Comparison of ENCODE assay signal across 32 cellular contexts in genomic region chr2:36613801-36614200, GRCh38.
"Had no signal": no experiment of that assay in that cellular context is flagged by ENCODE, and none has a peak within 500 bp of the region (broad histone marks: within the 10 kb centered on the region; RNA-seq: fewer than 3 reads in every experiment).

No MANE protein-coding gene starts in this region.

- H3K4me3 Mint-ChIP-seq: activated CD4-positive, alpha-beta memory T cell treated with anti-CD3 and anti-CD28 coated beads, Interleukin-2, amount 10 ng/mL, durations not matched to agents 7 days and 5 days; activated CD8-positive, alpha-beta memory T cell treated with anti-CD3 and anti-CD28 coated beads, Interleukin-2, amount 10 ng/mL, durations not matched to agents 7 days and 5 days; activated naive CD4-positive, alpha-beta T cell treated with anti-CD3 and anti-CD28 coated beads, Interleukin-2, amount 10 ng/mL, durations not matched to agents 7 days and 5 days; activated naive CD8-positive, alpha-beta T cell; activated naive CD8-positive, alpha-beta T cell treated with anti-CD3 and anti-CD28 coated beads, Interleukin-2, amount 50 U/mL, for 24 hours had no signal

- H3K36me3 Mint-ChIP-seq: activated CD8-positive, alpha-beta memory T cell treated with anti-CD3 and anti-CD28 coated beads, Interleukin-2, amount 10 ng/mL, durations not matched to agents 7 days and 5 days; activated naive CD4-positive, alpha-beta T cell treated with anti-CD3 and anti-CD28 coated beads, Interleukin-2, amount 10 ng/mL, durations not matched to agents 7 days and 5 days; activated naive CD8-positive, alpha-beta T cell had no signal

- H3K36me3 ChIP-seq: brain microvascular endothelial cell, MG63, SJCRH30, WERI-Rb-1 had no signal

- H3K4me1 ChIP-seq: SJCRH30 had no signal

- H3K27ac ChIP-seq: brain microvascular endothelial cell, SJCRH30, SK-N-MC, WERI-Rb-1 had no signal

- ATAC-seq: activated CD8-positive, alpha-beta memory T cell treated with anti-CD3 and anti-CD28 coated beads, Interleukin-2, amount 10 ng/mL, durations not matched to agents 7 days and 5 days; activated naive CD8-positive, alpha-beta T cell treated with anti-CD3 and anti-CD28 coated beads, Interleukin-2, amount 50 U/mL, for 24 hours; Panc1 had no signal

- H3K4me1 Mint-ChIP-seq: activated CD4-positive, alpha-beta memory T cell treated with anti-CD3 and anti-CD28 coated beads, Interleukin-2, amount 10 ng/mL, durations not matched to agents 7 days and 5 days; activated naive CD4-positive, alpha-beta T cell treated with anti-CD3 and anti-CD28 coated beads, Interleukin-2, amount 10 ng/mL, durations not matched to agents 7 days and 5 days; activated naive CD8-positive, alpha-beta T cell treated with anti-CD3 and anti-CD28 coated beads, Interleukin-2, amount 50 U/mL, for 24 hours had no signal

- H3K27me3 Mint-ChIP-seq: activated naive CD8-positive, alpha-beta T cell; activated naive CD8-positive, alpha-beta T cell treated with anti-CD3 and anti-CD28 coated beads, Interleukin-2, amount 50 U/mL, for 24 hours had no signal

- H3K27me3 ChIP-seq: brain microvascular endothelial cell, MG63, SJCRH30 had no signal

- H3K27ac Mint-ChIP-seq: activated CD4-positive, alpha-beta memory T cell treated with anti-CD3 and anti-CD28 coated beads, Interleukin-2, amount 10 ng/mL, durations not matched to agents 7 days and 5 days; activated CD8-positive, alpha-beta memory T cell treated with anti-CD3 and anti-CD28 coated beads, Interleukin-2, amount 10 ng/mL, durations not matched to agents 7 days and 5 days; activated naive CD4-positive, alpha-beta T cell treated with anti-CD3 and anti-CD28 coated beads, Interleukin-2, amount 10 ng/mL, durations not matched to agents 7 days and 5 days; activated naive CD8-positive, alpha-beta T cell; activated naive CD8-positive, alpha-beta T cell treated with anti-CD3 and anti-CD28 coated beads, Interleukin-2, amount 50 U/mL, for 24 hours had no signal

- H3K4me3 ChIP-seq: MG63, SJCRH30 had no signal

- DNase-seq: activated CD4-positive, alpha-beta memory T cell treated with anti-CD3 and anti-CD28 coated beads, Interleukin-2, amount 10 ng/mL, durations not matched to agents 7 days and 5 days; activated CD4-positive, alpha-beta T cell treated with anti-CD3 and anti-CD28 coated beads for 1 hour; activated CD4-positive, alpha-beta T cell treated with anti-CD3 and anti-CD28 coated beads for 48 hours; activated CD4-positive, CD25-positive, alpha-beta regulatory T cell; activated CD8-positive, alpha-beta memory T cell treated with anti-CD3 and anti-CD28 coated beads for 24 hours; activated CD8-positive, alpha-beta memory T cell treated with anti-CD3 and anti-CD28 coated beads, Interleukin-2, amount 10 ng/mL, durations not matched to agents 7 days and 5 days; activated CD8-positive, alpha-beta memory T cell treated with anti-CD3 and anti-CD28 coated beads, Interleukin-2, amount 50 U/mL, for 48 hours; activated effector memory CD4-positive, alpha-beta T cell treated with Interleukin-2 at 50 U/mL for 16 hours; activated naive CD4-positive, alpha-beta T cell treated with anti-CD3 and anti-CD28 coated beads, Interleukin-2, amount 10 ng/mL, durations not matched to agents 7 days and 5 days; activated naive CD8-positive, alpha-beta T cell treated with anti-CD3 and anti-CD28 coated beads, Interleukin-2, amount 50 U/mL, for 24 hours; activated T-cell treated with anti-CD3 and anti-CD28 coated beads, Interleukin-2, amount 50 U/mL, for 48 hours; amniotic stem cell; aorta; brain microvascular endothelial cell; Kasumi-1; KG1; MG63; NCI-H1048; NCI-H1105 treated with DMSO at 0.1 percent for 48 hours; NCI-H1436; NCI-H1694; NCI-H1930; NCI-H2081 treated with DMSO at 0.1 percent for 48 hours; NCI-H345; NCI-H524 treated with DMSO at 0.1 percent for 48 hours; SHP77; SJCRH30; T1000; WERI-Rb-1 had no signal

- H3K9me3 Mint-ChIP-seq: activated CD4-positive, alpha-beta memory T cell treated with anti-CD3 and anti-CD28 coated beads, Interleukin-2, amount 10 ng/mL, durations not matched to agents 7 days and 5 days; activated naive CD4-positive, alpha-beta T cell treated with anti-CD3 and anti-CD28 coated beads, Interleukin-2, amount 10 ng/mL, durations not matched to agents 7 days and 5 days; activated naive CD8-positive, alpha-beta T cell treated with anti-CD3 and anti-CD28 coated beads, Interleukin-2, amount 50 U/mL, for 24 hours had no signal

- H3K9me3 ChIP-seq: MG63, SJCRH30 had no signal
